In genomic region chr21:45177039-45177438, GRCh38 we compare ENCODE assay signal across 33 cellular contexts.
"Had no signal": no experiment of that assay in that cellular context is flagged by ENCODE, and none has a peak within 500 bp of the region (broad histone marks: within the 10 kb centered on the region; RNA-seq: fewer than 3 reads in every experiment).

No MANE protein-coding gene starts in this region.

- H3K9ac ChIP-seq: SK-N-SH had no signal

- H3K4me2 ChIP-seq: SK-N-SH had no signal

- H3K4me3 ChIP-seq: adrenal gland, body of pancreas, Peyer's patch, SJSA1 had no signal

- DNase-seq: activated B cell treated with CpG ODN at 0.5 μM for 24 hours; activated CD4-positive, alpha-beta T cell treated with anti-CD3 and anti-CD28 coated beads for 4 hours; activated CD4-positive, CD25-positive, alpha-beta regulatory T cell treated with anti-CD3 and anti-CD28 coated beads, Interleukin-2, amount 50 U/mL, for 72 hours; activated CD8-positive, alpha-beta T cell treated with anti-CD3 and anti-CD28 coated beads for 36 hours; activated gamma-delta T cell treated with Interleukin-2 at 50 U/mL for 16 hours; activated naive CD4-positive, alpha-beta T cell treated with anti-CD3 and anti-CD28 coated beads for 36 hours; activated T-cell treated with anti-CD3 and anti-CD28 coated beads for 4 hours; activated T-cell treated with anti-CD3 and anti-CD28 coated beads, Interleukin-2, amount 50 U/mL, for 4 hours; adrenal gland; body of pancreas; caudate nucleus; Karpas-422; KBM-7; NCI-H1105; NCI-H1417 treated with DMSO at 0.1 percent for 48 hours; NCI-H1694 treated with DMSO at 0.1 percent for 48 hours; NCI-H2029 treated with DMSO at 0.1 percent for 48 hours; NCI-H2107; NCI-H2171; NCI-H510A; NCI-H526; NCI-H748 treated with DMSO at 0.1 percent for 48 hours; NK-92 treated with Interleukin-12 subunit alpha and Interleukin-12 subunit beta, amount 100 ng/mL, for 24 hours; PC-3; Peyer's patch; RPMI8226; SHP77 treated with DMSO at 0.1 percent for 48 hours; SK-N-SH had no signal

- H3K4me1 ChIP-seq: adrenal gland, body of pancreas, Peyer's patch, SJSA1 had no signal

- H3K27me3 Mint-ChIP-seq: activated B cell treated with CpG ODN at 0.5 μM for 24 hours; activated CD8-positive, alpha-beta T cell treated with anti-CD3 and anti-CD28 coated beads for 36 hours had no signal

- H3K9me3 ChIP-seq: adrenal gland, body of pancreas, Peyer's patch, SJSA1, SK-N-SH had no signal

- H3K9me3 Mint-ChIP-seq: activated B cell treated with CpG ODN at 0.5 μM for 24 hours; activated CD8-positive, alpha-beta T cell treated with anti-CD3 and anti-CD28 coated beads for 36 hours; activated naive CD4-positive, alpha-beta T cell treated with anti-CD3 and anti-CD28 coated beads for 36 hours; activated naive CD4-positive, alpha-beta T cell treated with anti-CD3 and anti-CD28 coated beads, Interleukin-2, amount 50 U/mL, for 72 hours; activated T-cell treated with anti-CD3 and anti-CD28 coated beads, Interleukin-2, amount 50 U/mL, for 4 hours; activated T-helper 1 cell treated with anti-CD3 and anti-CD28 coated beads, Interleukin-12 subunit alpha, Interleukin-12 subunit beta, Interleukin-2, Interleukin-4 antibody, amounts not matched to agents 30 ng/mL and 10 ng/mL and 1 ng/mL, durations not matched to agents 14 hours and 24 hours and 36 hours; T-helper 1 cell treated with Interleukin-12 subunit alpha and Interleukin-12 subunit beta and Interleukin-4 antibody, amounts not matched to agents 30 μg/mL and 1 μg/mL, for 36 hours; T-helper 2 cell treated with Interferon-gamma antibody and Interleukin-4, amounts not matched to agents 5 μg/mL and 100 μg/mL, for 36 hours had no signal

- H3K27me3 ChIP-seq: adrenal gland, body of pancreas, Peyer's patch, SJSA1 had no signal

- H3K27ac Mint-ChIP-seq: activated B cell treated with CpG ODN at 0.5 μM for 24 hours; activated CD8-positive, alpha-beta T cell treated with anti-CD3 and anti-CD28 coated beads for 36 hours; activated naive CD4-positive, alpha-beta T cell treated with anti-CD3 and anti-CD28 coated beads for 36 hours; activated T-helper 1 cell treated with anti-CD3 and anti-CD28 coated beads, Interleukin-12 subunit alpha, Interleukin-12 subunit beta, Interleukin-2, Interleukin-4 antibody, amounts not matched to agents 30 ng/mL and 10 ng/mL and 1 ng/mL, durations not matched to agents 14 hours and 24 hours and 36 hours; T-helper 1 cell treated with Interleukin-12 subunit alpha and Interleukin-12 subunit beta and Interleukin-4 antibody, amounts not matched to agents 30 μg/mL and 1 μg/mL, for 36 hours; T-helper 2 cell treated with Interferon-gamma antibody and Interleukin-4, amounts not matched to agents 5 μg/mL and 100 μg/mL, for 36 hours had no signal

- H3K4me3 Mint-ChIP-seq: activated B cell treated with CpG ODN at 0.5 μM for 24 hours; activated CD8-positive, alpha-beta T cell treated with anti-CD3 and anti-CD28 coated beads for 36 hours; activated naive CD4-positive, alpha-beta T cell treated with anti-CD3 and anti-CD28 coated beads for 36 hours; activated T-cell treated with anti-CD3 and anti-CD28 coated beads, Interleukin-2, amount 50 U/mL, for 4 hours; activated T-helper 1 cell treated with anti-CD3 and anti-CD28 coated beads, Interleukin-12 subunit alpha, Interleukin-12 subunit beta, Interleukin-2, Interleukin-4 antibody, amounts not matched to agents 30 ng/mL and 10 ng/mL and 1 ng/mL, durations not matched to agents 14 hours and 24 hours and 36 hours; T-helper 1 cell treated with Interleukin-12 subunit alpha and Interleukin-12 subunit beta and Interleukin-4 antibody, amounts not matched to agents 30 μg/mL and 1 μg/mL, for 36 hours; T-helper 2 cell treated with Interferon-gamma antibody and Interleukin-4, amounts not matched to agents 5 μg/mL and 100 μg/mL, for 36 hours had no signal

- H3K9me2 ChIP-seq: SK-N-SH had no signal

- H3K4me1 Mint-ChIP-seq: activated B cell treated with CpG ODN at 0.5 μM for 24 hours had no signal

- H3K27ac ChIP-seq: adrenal gland, body of pancreas, Peyer's patch, SJSA1 had no signal

- ATAC-seq: activated CD8-positive, alpha-beta T cell treated with anti-CD3 and anti-CD28 coated beads for 36 hours; activated naive CD4-positive, alpha-beta T cell treated with anti-CD3 and anti-CD28 coated beads, Interleukin-2, amount 50 U/mL, for 72 hours; activated T-cell treated with anti-CD3 and anti-CD28 coated beads, Interleukin-2, amount 50 U/mL, for 4 hours; body of pancreas; PC-3 had no signal
